In genomic region chr7:106068986-106069385, GRCh38 we compare ENCODE assay signal across 9 cellular contexts. TPM values are rescaled to one million over a fixed set of nuclear protein-coding genes. Genes with fewer than 3 reads are reported as not detected.
DNase-seq lines count a peak whose midpoint lies in the region; ATAC-seq and TF ChIP-seq lines count a peak whose summit lies in the region.
"Had no signal": no experiment of that assay in that cellular context is flagged by ENCODE, and none has a peak within 500 bp of the region (broad histone marks: within the 10 kb centered on the region; RNA-seq: fewer than 3 reads in every experiment).

No MANE protein-coding gene starts in this region.

- TF ChIP-seq CTCF in RWPE2 (IDR thresholded peaks at IDR 0.05; ENCODE audit: poor library complexity, severe bottlenecking) (no peak), fibroblast of the aortic adventitia (IDR thresholded peaks at IDR 0.05; ENCODE audit: insufficient read depth, low read length) (no peak)

- in situ Hi-C loops in GM23248 (cut with MboI), result no loop called here

- 0 out of 3 replicates have a peak, but pooled peaks have one; percentile 4 for ATAC-seq in RWPE2 (ENCODE audit: low read depth)
- ATAC-seq in HG03196 (IDR thresholded peaks at IDR 0.05; ENCODE audit: unreplicated experiment), result no peak

- H3K9me3 ChIP-seq in GM23248 (ENCODE audit: low read depth), result no peaks in the 10 kb centered on the region
- H3K9me3 ChIP-seq in RWPE2 (ENCODE audit: severe bottlenecking), result no peaks in the 10 kb centered on the region
- H3K9me3 ChIP-seq in subcutaneous abdominal adipose tissue (ENCODE audit: control insufficient read depth in 5 of 5, low read length in 5 of 5), result no peaks in the 10 kb centered on the region

- no peak overlapping the region for H3K4me3 ChIP-seq in GM23248
- no peak overlapping the region for H3K4me3 ChIP-seq in RWPE2 (ENCODE audit: severe bottlenecking)
- no peak overlapping the region for H3K4me3 ChIP-seq in fibroblast of the aortic adventitia (ENCODE audit: low read depth, low read length)
- no peak overlapping the region for H3K4me3 ChIP-seq in subcutaneous abdominal adipose tissue (ENCODE audit: low read depth in 1 of 5, low read length in 5 of 5)

- no peaks in the 10 kb centered on the region for H3K9me2 ChIP-seq in GM23248 (ENCODE audit: insufficient read depth)

- WGBS in GM23248 (ENCODE audit: low coverage in 1 of 2, low lambda C conversion rate in 2 of 2, missing lambda C conversion rate in 2 of 2), 2 experiments, result 23 to 35% methylated on average over 3 of the region's 3 CpGs

- H2AFZ ChIP-seq in GM23248, result peak overlapping the region; percentile 24

- H3K4me1 ChIP-seq in GM23248 (ENCODE audit: insufficient read depth) (peaks cover 30% of the 10 kb centered on the region), RWPE2 (ENCODE audit: insufficient read depth, poor library complexity, severe bottlenecking) (peaks cover 61% of the 10 kb centered on the region), subcutaneous abdominal adipose tissue (ENCODE audit: control insufficient read depth in 5 of 5, insufficient read depth in 5 of 5, low read length in 5 of 5) (peaks cover 8 to 74% (median 60%) of the 10 kb centered on the region in 5 donors)

- H3K27ac ChIP-seq in GM23248 (peak overlapping the region; percentile 65), RWPE2 (ENCODE audit: poor library complexity, severe bottlenecking) (peak overlapping the region; percentile 75), subcutaneous abdominal adipose tissue (ENCODE audit: low read depth, low read length) (peak overlapping the region; percentile 48)

- DNase-seq in GM23248 (peak; percentile 86), RWPE2 (ENCODE audit: low spot score) (no peak), fibroblast of the aortic adventitia (ENCODE audit: low read depth) (peak; percentile 20), NCI-H526 (lab: John Stamatoyannopoulos, UW) (no peak), NCI-H345 treated with DMSO at 0.1 percent for 48 hours (lab: John Stamatoyannopoulos, UW; ENCODE audit: unreplicated experiment) (no peak)
- DNase-seq: NCI-H2227 treated with DMSO at 0.1 percent for 48 hours; stimulated activated CD4-positive, alpha-beta T cell treated with anti-CD3 and anti-CD28 coated beads, Interleukin-2, amount 100 ng/mL, for 48 hours had no signal

- no peaks in the 10 kb centered on the region for H4K20me1 ChIP-seq in GM23248 (ENCODE audit: insufficient read depth)

- H3K79me2 ChIP-seq in GM23248 (ENCODE audit: insufficient read depth), result no peaks in the 10 kb centered on the region

- H3K9ac ChIP-seq in GM23248 (peak overlapping the region; percentile 33; the same call in 1 of the 2 replicates), subcutaneous abdominal adipose tissue (ENCODE audit: low read length in 5 of 5) (peak overlapping the region in 1 of 5 donors; percentile 37)

- peaks cover 12% of the 10 kb centered on the region for H3F3A ChIP-seq in GM23248 (ENCODE audit: insufficient read depth)

- H3K36me3 ChIP-seq in GM23248 (ENCODE audit: low read depth) (no peaks in the 10 kb centered on the region), RWPE2 (ENCODE audit: low read depth) (no peaks in the 10 kb centered on the region), subcutaneous abdominal adipose tissue (ENCODE audit: control insufficient read depth in 5 of 5, insufficient read depth in 5 of 5, low read length in 5 of 5) (no peaks in the 10 kb centered on the region)

- H3K4me2 ChIP-seq in GM23248 (ENCODE audit: unreplicated experiment), result peak overlapping the region; percentile 53

- H3K27me3 ChIP-seq in GM23248 (replicated peaks; ENCODE audit: insufficient read depth), result no peaks in the 10 kb centered on the region
- H3K27me3 ChIP-seq in RWPE2 (ENCODE audit: insufficient read depth, poor library complexity, severe bottlenecking), result no peaks in the 10 kb centered on the region
- H3K27me3 ChIP-seq in subcutaneous abdominal adipose tissue (ENCODE audit: control insufficient read depth in 5 of 5, insufficient read depth in 4 of 5, low read length in 5 of 5), result no peaks in the 10 kb centered on the region

RNA-seq across cellular contexts. Expression of gene SYPL1, which starts 43.1 kb away (rescaled TPM):
- total RNA-seq in GM23248 (2014; rRNA removed; shearing (Covaris generic)), result 49.0 and 59.7 TPM in 2 replicates
- 105 and 110 TPM in 2 replicates for polyA plus RNA-seq in GM23248 (2016; fragmentation: Nextera tagmentation; extraction: Ambion mirVana)
- total RNA-seq in fibroblast of the aortic adventitia (ENCODE audit: low replicate concordance), result 69.5 and 72.2 TPM in 2 replicates

Comparison
In these comparisons a context has a peak if more than half of its experiments do, and no peak if none do; other contexts are left out.
1. DNase-seq: peak in GM23248 (single experiment) and fibroblast of the aortic adventitia (single experiment); none in RWPE2 (single experiment), NCI-H526 (0 of 2) and NCI-H345 treated with DMSO at 0.1 percent for 48 hours (single experiment).
2. Peak in every context shown above with its lines, with median percentiles within 50 percentile points of each other: H3K27ac ChIP-seq.